Comparison of ENCODE assay signal across 16 cellular contexts in the genomic region with DNA sequence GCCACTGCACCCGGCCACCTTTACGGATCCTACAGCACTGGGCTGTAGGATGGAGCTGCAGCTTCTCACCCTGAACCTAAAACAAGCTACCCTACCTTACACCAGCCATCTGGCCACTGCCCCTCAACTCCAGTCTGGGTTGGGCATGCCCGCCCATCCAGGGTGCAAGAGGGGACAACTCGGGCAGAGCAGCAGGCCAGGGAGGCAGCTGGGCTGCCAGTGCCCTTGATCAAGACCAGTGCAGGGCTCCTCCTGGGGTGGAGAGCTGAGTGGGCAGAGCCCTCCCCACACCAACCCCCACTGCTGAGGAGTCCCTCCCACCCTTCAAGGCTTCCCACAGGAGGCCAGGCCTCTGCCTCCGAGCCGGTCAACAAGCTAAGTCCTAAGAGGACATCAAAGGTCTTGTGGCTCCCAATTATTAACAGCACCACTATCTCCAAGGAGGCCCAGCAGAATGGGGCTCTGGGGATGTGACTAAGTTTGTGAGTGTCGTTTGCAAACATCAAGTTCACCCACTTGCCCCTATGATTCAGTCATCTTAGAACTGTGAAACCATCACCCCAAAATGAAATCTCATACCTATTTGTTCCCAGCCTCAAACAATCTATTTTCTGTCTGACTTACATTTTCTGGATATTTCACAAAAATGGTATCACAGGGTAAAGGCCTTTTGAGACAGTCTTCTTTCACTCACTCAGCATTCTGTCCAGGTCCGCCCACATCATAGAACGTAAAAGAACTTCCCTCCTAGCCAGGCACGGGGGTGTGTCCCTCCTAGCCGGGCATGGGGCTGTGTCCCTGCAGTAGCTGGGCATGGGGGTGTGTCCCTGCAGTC. TPM values are rescaled to one million over a fixed set of nuclear protein-coding genes. Genes with fewer than 3 reads are reported as not detected.
DNase-seq lines count a peak whose midpoint lies in the region; ATAC-seq and TF ChIP-seq lines count a peak whose summit lies in the region.
"Had no signal": no experiment of that assay in that cellular context is flagged by ENCODE, and none has a peak within 500 bp of the region (broad histone marks: within the 10 kb centered on the region; RNA-seq: fewer than 3 reads in every experiment).

No MANE protein-coding gene starts in this region.

- H3K36me3 ChIP-seq in SK-N-SH (replicated peaks in 1 of 2; ENCODE audit: control insufficient read depth in 1 of 2, insufficient read depth in 2 of 2, low read length in 1 of 2) (peaks cover 13 to 51% of the 10 kb centered on the region in 2 experiments), HCT116 (ENCODE audit: control insufficient read depth in 1 of 2, insufficient read depth in 2 of 2, low read length in 2 of 2) (peaks cover 28 to 61% of the 10 kb centered on the region in 2 experiments)

- intact Hi-C loops in HCT116 (cut with micrococcal nuclease): no loop called here

- peaks cover 11% of the 10 kb centered on the region for H3K36me3 Mint-ChIP-seq in chondrocyte (ENCODE audit: low read depth)

- H3K27ac ChIP-seq in SK-N-SH (ENCODE audit: low read depth in 2 of 2, low read length in 1 of 2): no peak overlapping the region
- H3K27ac ChIP-seq in HCT116 (ENCODE audit: low read depth, low read length): peak overlapping the region; percentile 45
- H3K27ac ChIP-seq: BLaER1 treated with 17β-estradiol and CSF1 and Interleukin-3, amounts not matched to agents 10 nM and 100 nM; heart left ventricle had no signal

- WGBS in SK-N-SH (ENCODE audit: low lambda C conversion rate): 95% methylated on average over 7 of the region's 11 CpGs

- peaks cover 24% of the 10 kb centered on the region for H3F3A ChIP-seq in SK-N-SH (replicated peaks; ENCODE audit: insufficient read depth)

- DNase-seq in SK-N-SH (peak; percentile 23), HCT116 (ENCODE audit: low read depth, low spot score) (no peak), chondrocyte (ENCODE audit: low spot score) (no peak)
- DNase-seq in stimulated activated CD8-positive, alpha-beta memory T cell treated with anti-CD3 and anti-CD28 coated beads, Interleukin-4, amount 100 ng/mL, for 48 hours: no peak
- DNase-seq: activated B cell treated with CpG ODN at 0.5 μM for 24 hours; DMS 273 treated with DMSO at 0.1 percent for 48 hours; effector memory CD4-positive, alpha-beta T cell; heart left ventricle; NCI-H345; stimulated activated CD4-positive, alpha-beta T cell treated with anti-CD3 and anti-CD28 coated beads, Interleukin-15, amount 100 ng/mL, for 24 hours; stimulated activated naive CD8-positive, alpha-beta T cell treated with anti-CD3 and anti-CD28 coated beads, Interleukin-15, amount 100 ng/mL, for 72 hours had no signal

- H3K79me2 ChIP-seq in SK-N-SH (ENCODE audit: insufficient read depth) (peaks cover 10% of the 10 kb centered on the region), HCT116 (ENCODE audit: insufficient read depth, low read length) (peaks cover 15% of the 10 kb centered on the region)

- no peak for TF ChIP-seq EP300 in SK-N-SH (IDR thresholded peaks at IDR 0.05; ENCODE audit: borderline replicate concordance in 1 of 2, low read depth in 1 of 2, low read length in 1 of 2)

- H3K4me2 ChIP-seq in SK-N-SH: no peak overlapping the region
- no peak overlapping the region for H3K4me2 ChIP-seq in HCT116 (ENCODE audit: low read length)

- POLR2A ChIA-PET in SK-N-SH (lab: Yijun Ruan, JAX): no interaction called here
- POLR2A ChIA-PET in HCT116 (lab: Charles Lee): no interaction called here

- H3K27ac Mint-ChIP-seq in chondrocyte (ENCODE audit: unreplicated experiment): peak overlapping the region; percentile 33
- H3K27ac Mint-ChIP-seq: activated B cell treated with CpG ODN at 0.5 μM for 24 hours; nephron; stimulated activated naive CD8-positive, alpha-beta T cell treated with anti-CD3 and anti-CD28 coated beads, Interleukin-15, amount 100 ng/mL, for 72 hours; T-helper 1 cell treated with Interleukin-12 subunit alpha and Interleukin-12 subunit beta and Interleukin-4 antibody, amounts not matched to agents 30 μg/mL and 1 μg/mL, for 36 hours had no signal

- TF ChIP-seq RAD21 in SK-N-SH (IDR thresholded peaks at IDR 0.05; ENCODE audit: low read length): no peak
- no peak for TF ChIP-seq RAD21 in HCT116 (IDR thresholded peaks at IDR 0.05; ENCODE audit: low read depth)

- CTCF ChIA-PET in SK-N-SH (lab: Yijun Ruan, JAX) (interaction anchor here (0.7 to 6.3 kb wide), 9 partner anchors 10 to 39 kb away, joined by 3 to 31 read pairs (median 4); a partner anchor contains a TSS), HCT116 (lab: Charles Lee) (interaction anchor here (0.6 kb wide), 1 partner anchor 12 kb away, joined by 3 read pairs; no protein-coding TSS in a partner anchor)

- no peak overlapping the region for H3K4me3 ChIP-seq in SK-N-SH (ENCODE audit: low read depth in 2 of 2, low read length in 1 of 2)
- H3K4me3 ChIP-seq in HCT116 (replicated peaks in 1 of 2; ENCODE audit: low read depth in 1 of 2, low read length in 2 of 2): no peak overlapping the region
- H3K4me3 ChIP-seq: BLaER1 treated with 17β-estradiol and CSF1 and Interleukin-3, amounts not matched to agents 10 nM and 100 nM; heart left ventricle had no signal

- H3K9me2 ChIP-seq in SK-N-SH (no peaks in the 10 kb centered on the region), HCT116 (ENCODE audit: insufficient read depth) (no peaks in the 10 kb centered on the region)

- H2AFZ ChIP-seq in SK-N-SH (ENCODE audit: low read depth) (no peak overlapping the region), HCT116 (ENCODE audit: low read depth, low read length, poor library complexity, severe bottlenecking) (no peak overlapping the region)

- H3K9me3 ChIP-seq in SK-N-SH: no peaks in the 10 kb centered on the region
- H3K9me3 ChIP-seq in HCT116 (ENCODE audit: control insufficient read depth in 1 of 2, insufficient read depth in 1 of 2, low read depth in 1 of 2, low read length in 2 of 2): no peaks in the 10 kb centered on the region
- H3K9me3 ChIP-seq: BLaER1 treated with 17β-estradiol and CSF1 and Interleukin-3, amounts not matched to agents 10 nM and 100 nM; heart left ventricle had no signal

- RAD21 ChIA-PET in HCT116 (lab: Charles Lee; ENCODE audit: low non-redundant PET in 1 of 2, low total read pairs in 2 of 2, uncharacterized antibody in 2 of 2, unreplicated experiment in 2 of 2): no interaction called here

- no peak for ATAC-seq in SK-N-SH treated with all-trans-retinoic acid at 6 μM for 48 hours
- no peak for ATAC-seq in HCT116
- ATAC-seq in GM19397 (IDR thresholded peaks at IDR 0.05; ENCODE audit: unreplicated experiment): no peak

- peaks cover 5 to 9% of the 10 kb centered on the region in 2 experiments; a peak in 2 of 4 replicates for H3K4me1 ChIP-seq in SK-N-SH (ENCODE audit: control insufficient read depth in 1 of 2, insufficient read depth in 2 of 2, low read depth in 1 of 2, low read length in 1 of 2)
- peaks cover 20 to 48% of the 10 kb centered on the region in 2 experiments for H3K4me1 ChIP-seq in HCT116 (ENCODE audit: control insufficient read depth in 1 of 2, insufficient read depth in 2 of 2, low read length in 2 of 2)
- H3K4me1 ChIP-seq: heart left ventricle had no signal

- H3K27me3 Mint-ChIP-seq in chondrocyte (ENCODE audit: low read depth): no peaks in the 10 kb centered on the region
- H3K27me3 Mint-ChIP-seq: activated B cell treated with CpG ODN at 0.5 μM for 24 hours; stimulated activated naive CD8-positive, alpha-beta T cell treated with anti-CD3 and anti-CD28 coated beads, Interleukin-15, amount 100 ng/mL, for 72 hours had no signal

- H3K4me1 Mint-ChIP-seq in chondrocyte (ENCODE audit: low read depth): peaks cover 7% of the 10 kb centered on the region
- H3K4me1 Mint-ChIP-seq: nephron had no signal

- H3K9ac ChIP-seq in SK-N-SH (no peak overlapping the region), HCT116 (ENCODE audit: low read length) (no peak overlapping the region)

- TF ChIP-seq POLR2A in HCT116 (IDR thresholded peaks at IDR 0.05; ENCODE audit: borderline replicate concordance, extremely low read depth, insufficient read depth, insufficient read length): no peak

- no peak overlapping the region for H3K4me3 Mint-ChIP-seq in chondrocyte (ENCODE audit: unreplicated experiment)
- H3K4me3 Mint-ChIP-seq: activated B cell treated with CpG ODN at 0.5 μM for 24 hours; nephron; stimulated activated naive CD8-positive, alpha-beta T cell treated with anti-CD3 and anti-CD28 coated beads, Interleukin-15, amount 100 ng/mL, for 72 hours; T-helper 1 cell treated with Interleukin-12 subunit alpha and Interleukin-12 subunit beta and Interleukin-4 antibody, amounts not matched to agents 30 μg/mL and 1 μg/mL, for 36 hours had no signal

- no peaks in the 10 kb centered on the region for H3K27me3 ChIP-seq in SK-N-SH (ENCODE audit: insufficient read depth)
- no peaks in the 10 kb centered on the region for H3K27me3 ChIP-seq in HCT116 (ENCODE audit: insufficient read depth, low read length)
- H3K27me3 ChIP-seq: BLaER1 treated with 17β-estradiol and CSF1 and Interleukin-3, amounts not matched to agents 10 nM and 100 nM; heart left ventricle had no signal

- H4K20me1 ChIP-seq in SK-N-SH (ENCODE audit: insufficient read depth): peaks cover 9% of the 10 kb centered on the region
- peaks cover 5% of the 10 kb centered on the region; the same call in 1 of the 2 replicates for H4K20me1 ChIP-seq in HCT116 (ENCODE audit: insufficient read depth)

- TF ChIP-seq CTCF in SK-N-SH (IDR thresholded peaks at IDR 0.05) (no peak), HCT116 (IDR thresholded peaks at IDR 0.05 in 2 of 3, conservative IDR thresholded peaks at IDR 0.05 in 1 of 3; ENCODE audit: borderline replicate concordance in 1 of 3, insufficient read depth in 1 of 3, low read depth in 2 of 3, low read length in 2 of 3) (no peak), chondrocyte (IDR thresholded peaks at IDR 0.05) (no peak)

- H3K9me3 Mint-ChIP-seq in chondrocyte (ENCODE audit: low read depth): no peaks in the 10 kb centered on the region
- H3K9me3 Mint-ChIP-seq: activated B cell treated with CpG ODN at 0.5 μM for 24 hours; nephron; stimulated activated naive CD8-positive, alpha-beta T cell treated with anti-CD3 and anti-CD28 coated beads, Interleukin-15, amount 100 ng/mL, for 72 hours; T-helper 1 cell treated with Interleukin-12 subunit alpha and Interleukin-12 subunit beta and Interleukin-4 antibody, amounts not matched to agents 30 μg/mL and 1 μg/mL, for 36 hours had no signal

- BruUV-seq in HCT116 (replicated peaks; lab: Mats Ljungman, UMichigan): no TSS peak

RNA-seq across cellular contexts. Expression of a gene that starts 11.0 kb away (rescaled TPM):
- 72.9 and 86.2 TPM in 2 replicates for polyA plus RNA-seq in SK-N-SH (2012; rRNA removed)
- 27.6 and 32.1 TPM in 2 replicates for polyA plus RNA-seq in SK-N-SH (2012; cell fraction: cytosol; rRNA removed)
- 562 and 877 TPM in 2 replicates for polyA plus RNA-seq in SK-N-SH (2012; cell fraction: nucleus; rRNA removed)
- 88.7 TPM for total RNA-seq in HCT116 (2021; ENCODE audit: unreplicated experiment)
- polyA plus RNA-seq in HCT116 (2012): 31.8 and 45.0 TPM in 2 replicates
- 47.2 to 55.0 TPM (median 52.3 TPM) in 3 replicates for total RNA-seq in chondrocyte

RNA-seq across cellular contexts. Expression of a gene that starts 19.1 kb away (rescaled TPM):
- 78.4 and 103 TPM in 2 replicates for polyA plus RNA-seq in SK-N-SH (2012; rRNA removed)
- polyA plus RNA-seq in SK-N-SH (2012; cell fraction: cytosol; rRNA removed): 84.3 and 95.6 TPM in 2 replicates
- polyA plus RNA-seq in SK-N-SH (2012; cell fraction: nucleus; rRNA removed): 75.1 and 87.3 TPM in 2 replicates
- total RNA-seq in HCT116 (2021; ENCODE audit: unreplicated experiment) (242 TPM), chondrocyte (128 to 227 TPM (median 151 TPM) in 3 replicates)
- polyA plus RNA-seq in HCT116 (2012): 186 and 202 TPM in 2 replicates

RNA-seq across cellular contexts. Expression of a gene that starts 23.6 kb away (rescaled TPM):
- polyA plus RNA-seq in SK-N-SH (2012; rRNA removed): 2.9 and 3.6 TPM in 2 replicates
- polyA plus RNA-seq in SK-N-SH (2012; cell fraction: cytosol; rRNA removed): 2.0 and 3.0 TPM in 2 replicates
- polyA plus RNA-seq in SK-N-SH (2012; cell fraction: nucleus; rRNA removed): 3.6 and 5.8 TPM in 2 replicates
- total RNA-seq in HCT116 (2021; ENCODE audit: unreplicated experiment) (0.27 TPM), chondrocyte (0.20 to 0.67 TPM (median 0.41 TPM) in 3 replicates)
- 0.08 and 0.10 TPM in 2 replicates for polyA plus RNA-seq in HCT116 (2012)

RNA-seq across cellular contexts. Expression of a gene that starts 31.8 kb away (rescaled TPM):
- 40.2 and 50.9 TPM in 2 replicates for polyA plus RNA-seq in SK-N-SH (2012; rRNA removed)
- 20.4 and 33.0 TPM in 2 replicates for polyA plus RNA-seq in SK-N-SH (2012; cell fraction: cytosol; rRNA removed)
- 136 and 178 TPM in 2 replicates for polyA plus RNA-seq in SK-N-SH (2012; cell fraction: nucleus; rRNA removed)
- total RNA-seq in HCT116 (2021; ENCODE audit: unreplicated experiment): 62.0 TPM
- 39.4 and 52.2 TPM in 2 replicates for polyA plus RNA-seq in HCT116 (2012)
- 15.6 to 24.4 TPM (median 16.0 TPM) in 3 replicates for total RNA-seq in chondrocyte

RNA-seq across cellular contexts. Expression of a gene that starts 38.7 kb away (rescaled TPM):
- polyA plus RNA-seq in SK-N-SH (2012; rRNA removed): 25.5 and 27.4 TPM in 2 replicates
- 4.7 and 7.9 TPM in 2 replicates for polyA plus RNA-seq in SK-N-SH (2012; cell fraction: cytosol; rRNA removed)
- polyA plus RNA-seq in SK-N-SH (2012; cell fraction: nucleus; rRNA removed): 191 and 281 TPM in 2 replicates
- 41.5 TPM for total RNA-seq in HCT116 (2021; ENCODE audit: unreplicated experiment)
- polyA plus RNA-seq in HCT116 (2012): 28.2 and 28.3 TPM in 2 replicates
- 12.5 to 14.9 TPM (median 12.8 TPM) in 3 replicates for total RNA-seq in chondrocyte
